1 cellular context compared by ENCODE assay signal in the genomic region with DNA sequence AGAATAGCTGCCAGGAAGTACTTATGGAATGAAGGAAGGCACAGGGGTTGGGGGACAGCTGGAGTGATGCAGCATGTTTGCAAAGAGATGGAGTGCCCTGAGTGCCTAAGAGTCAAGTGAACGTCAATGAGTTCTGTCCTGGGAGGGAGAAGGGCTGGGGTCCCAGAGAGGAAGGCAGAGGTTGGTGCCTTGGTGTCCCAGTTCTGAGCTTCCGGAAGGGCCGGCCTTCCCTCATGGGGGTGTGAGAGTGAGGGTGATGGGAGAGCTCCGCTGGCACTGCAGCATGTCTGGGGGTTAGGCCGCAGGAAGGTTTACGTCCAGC.
TF ChIP-seq lines count a peak whose summit lies in the region.

No MANE protein-coding gene starts in this region.

TF ChIP-seq in HepG2, 621 proteins besides CTCF, POLR2A, EP300 and RAD21 (continues in another document):
- no peak for TF ChIP-seq ZNF501 (CRISPR knock-in tag; IDR thresholded peaks at IDR 0.05)
- TF ChIP-seq FOXC1 (CRISPR knock-in tag; IDR thresholded peaks at IDR 0.05; ENCODE audit: borderline replicate concordance), result no peak
- 0 out of 2 replicates have a peak, but pooled peaks have one; percentile 24 for TF ChIP-seq ZNF550 (CRISPR knock-in tag; IDR thresholded peaks at IDR 0.05; ENCODE audit: borderline replicate concordance)
- TF ChIP-seq ZNF784 (CRISPR knock-in tag; IDR thresholded peaks at IDR 0.05; ENCODE audit: borderline replicate concordance), result no peak
- TF ChIP-seq ZNF619 (CRISPR knock-in tag; IDR thresholded peaks at IDR 0.05), result no peak
- TF ChIP-seq XBP1 (CRISPR knock-in tag; IDR thresholded peaks at IDR 0.05), result no peak
- no peak for TF ChIP-seq HNF4G (IDR thresholded peaks at IDR 0.05; ENCODE audit: borderline replicate concordance, low read depth, low read length)
- TF ChIP-seq HNF4G (CRISPR knock-in tag; IDR thresholded peaks at IDR 0.05; ENCODE audit: borderline replicate concordance, low read depth), result no peak
- 0 out of 2 replicates have a peak, but pooled peaks have one; percentile 21 for TF ChIP-seq ZFP41 (CRISPR knock-in tag; IDR thresholded peaks at IDR 0.05; ENCODE audit: borderline replicate concordance)
- TF ChIP-seq ZBTB7A (CRISPR knock-in tag; IDR thresholded peaks at IDR 0.05), result peak; percentile 13; the same call in 1 of the 2 replicates
- no peak for TF ChIP-seq GRHL1 (CRISPR knock-in tag; conservative IDR thresholded peaks at IDR 0.05)
- no peak for TF ChIP-seq ZFYVE20 (CRISPR knock-in tag; IDR thresholded peaks at IDR 0.05; ENCODE audit: borderline replicate concordance, low read depth)
- TF ChIP-seq, protein P1, sequence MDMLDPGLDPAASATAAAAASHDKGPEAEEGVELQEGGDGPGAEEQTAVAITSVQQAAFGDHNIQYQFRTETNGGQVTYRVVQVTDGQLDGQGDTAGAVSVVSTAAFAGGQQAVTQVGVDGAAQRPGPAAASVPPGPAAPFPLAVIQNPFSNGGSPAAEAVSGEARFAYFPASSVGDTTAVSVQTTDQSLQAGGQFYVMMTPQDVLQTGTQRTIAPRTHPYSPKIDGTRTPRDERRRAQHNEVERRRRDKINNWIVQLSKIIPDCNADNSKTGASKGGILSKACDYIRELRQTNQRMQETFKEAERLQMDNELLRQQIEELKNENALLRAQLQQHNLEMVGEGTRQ (IDR thresholded peaks at IDR 0.05; ENCODE audit: low read depth, low read length), result no peak
- TF ChIP-seq, protein P1 (CRISPR knock-in tag; IDR thresholded peaks at IDR 0.05; ENCODE audit: borderline replicate concordance), result no peak
- no peak for TF ChIP-seq ZNF710 (CRISPR knock-in tag; IDR thresholded peaks at IDR 0.05; ENCODE audit: borderline replicate concordance)
- no peak for TF ChIP-seq ZMYM4 (CRISPR knock-in tag; IDR thresholded peaks at IDR 0.05)
- TF ChIP-seq ZIK1 (CRISPR knock-in tag; IDR thresholded peaks at IDR 0.05; ENCODE audit: borderline replicate concordance, low read depth), result no peak
- TF ChIP-seq ZNF790 (CRISPR knock-in tag; IDR thresholded peaks at IDR 0.05; ENCODE audit: borderline replicate concordance), result 0 out of 2 replicates have a peak, but pooled peaks have one; percentile 4
- TF ChIP-seq ZZZ3 (CRISPR knock-in tag; IDR thresholded peaks at IDR 0.05; ENCODE audit: borderline replicate concordance), result 0 out of 2 replicates have a peak, but pooled peaks have one; percentile 2
- TF ChIP-seq, protein P2, sequence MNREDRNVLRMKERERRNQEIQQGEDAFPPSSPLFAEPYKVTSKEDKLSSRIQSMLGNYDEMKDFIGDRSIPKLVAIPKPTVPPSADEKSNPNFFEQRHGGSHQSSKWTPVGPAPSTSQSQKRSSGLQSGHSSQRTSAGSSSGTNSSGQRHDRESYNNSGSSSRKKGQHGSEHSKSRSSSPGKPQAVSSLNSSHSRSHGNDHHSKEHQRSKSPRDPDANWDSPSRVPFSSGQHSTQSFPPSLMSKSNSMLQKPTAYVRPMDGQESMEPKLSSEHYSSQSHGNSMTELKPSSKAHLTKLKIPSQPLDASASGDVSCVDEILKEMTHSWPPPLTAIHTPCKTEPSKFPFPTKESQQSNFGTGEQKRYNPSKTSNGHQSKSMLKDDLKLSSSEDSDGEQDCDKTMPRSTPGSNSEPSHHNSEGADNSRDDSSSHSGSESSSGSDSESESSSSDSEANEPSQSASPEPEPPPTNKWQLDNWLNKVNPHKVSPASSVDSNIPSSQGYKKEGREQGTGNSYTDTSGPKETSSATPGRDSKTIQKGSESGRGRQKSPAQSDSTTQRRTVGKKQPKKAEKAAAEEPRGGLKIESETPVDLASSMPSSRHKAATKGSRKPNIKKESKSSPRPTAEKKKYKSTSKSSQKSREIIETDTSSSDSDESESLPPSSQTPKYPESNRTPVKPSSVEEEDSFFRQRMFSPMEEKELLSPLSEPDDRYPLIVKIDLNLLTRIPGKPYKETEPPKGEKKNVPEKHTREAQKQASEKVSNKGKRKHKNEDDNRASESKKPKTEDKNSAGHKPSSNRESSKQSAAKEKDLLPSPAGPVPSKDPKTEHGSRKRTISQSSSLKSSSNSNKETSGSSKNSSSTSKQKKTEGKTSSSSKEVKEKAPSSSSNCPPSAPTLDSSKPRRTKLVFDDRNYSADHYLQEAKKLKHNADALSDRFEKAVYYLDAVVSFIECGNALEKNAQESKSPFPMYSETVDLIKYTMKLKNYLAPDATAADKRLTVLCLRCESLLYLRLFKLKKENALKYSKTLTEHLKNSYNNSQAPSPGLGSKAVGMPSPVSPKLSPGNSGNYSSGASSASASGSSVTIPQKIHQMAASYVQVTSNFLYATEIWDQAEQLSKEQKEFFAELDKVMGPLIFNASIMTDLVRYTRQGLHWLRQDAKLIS (CRISPR knock-in tag; IDR thresholded peaks at IDR 0.05), result no peak
- no peak for TF ChIP-seq FOSL2 (CRISPR knock-in tag; IDR thresholded peaks at IDR 0.05)
- no peak for TF ChIP-seq MBD4 (IDR thresholded peaks at IDR 0.05; ENCODE audit: borderline replicate concordance, low read length)
- TF ChIP-seq, protein P3, sequence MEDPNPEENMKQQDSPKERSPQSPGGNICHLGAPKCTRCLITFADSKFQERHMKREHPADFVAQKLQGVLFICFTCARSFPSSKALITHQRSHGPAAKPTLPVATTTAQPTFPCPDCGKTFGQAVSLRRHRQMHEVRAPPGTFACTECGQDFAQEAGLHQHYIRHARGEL (CRISPR knock-in tag; IDR thresholded peaks at IDR 0.05), result no peak
- no peak for TF ChIP-seq ZNF274 (CRISPR knock-in tag; IDR thresholded peaks at IDR 0.05)
- TF ChIP-seq, protein P4, sequence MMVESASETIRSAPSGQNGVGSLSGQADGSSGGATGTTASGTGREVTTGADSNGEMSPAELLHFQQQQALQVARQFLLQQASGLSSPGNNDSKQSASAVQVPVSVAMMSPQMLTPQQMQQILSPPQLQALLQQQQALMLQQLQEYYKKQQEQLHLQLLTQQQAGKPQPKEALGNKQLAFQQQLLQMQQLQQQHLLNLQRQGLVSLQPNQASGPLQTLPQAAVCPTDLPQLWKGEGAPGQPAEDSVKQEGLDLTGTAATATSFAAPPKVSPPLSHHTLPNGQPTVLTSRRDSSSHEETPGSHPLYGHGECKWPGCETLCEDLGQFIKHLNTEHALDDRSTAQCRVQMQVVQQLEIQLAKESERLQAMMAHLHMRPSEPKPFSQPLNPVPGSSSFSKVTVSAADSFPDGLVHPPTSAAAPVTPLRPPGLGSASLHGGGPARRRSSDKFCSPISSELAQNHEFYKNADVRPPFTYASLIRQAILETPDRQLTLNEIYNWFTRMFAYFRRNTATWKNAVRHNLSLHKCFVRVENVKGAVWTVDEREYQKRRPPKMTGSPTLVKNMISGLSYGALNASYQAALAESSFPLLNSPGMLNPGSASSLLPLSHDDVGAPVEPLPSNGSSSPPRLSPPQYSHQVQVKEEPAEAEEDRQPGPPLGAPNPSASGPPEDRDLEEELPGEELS (CRISPR knock-in tag; IDR thresholded peaks at IDR 0.05), result no peak
- TF ChIP-seq ZSCAN29 (CRISPR knock-in tag; conservative IDR thresholded peaks at IDR 0.05), result no peak
- no peak for TF ChIP-seq IRF2 (CRISPR knock-in tag; IDR thresholded peaks at IDR 0.05)
- TF ChIP-seq, protein P5, sequence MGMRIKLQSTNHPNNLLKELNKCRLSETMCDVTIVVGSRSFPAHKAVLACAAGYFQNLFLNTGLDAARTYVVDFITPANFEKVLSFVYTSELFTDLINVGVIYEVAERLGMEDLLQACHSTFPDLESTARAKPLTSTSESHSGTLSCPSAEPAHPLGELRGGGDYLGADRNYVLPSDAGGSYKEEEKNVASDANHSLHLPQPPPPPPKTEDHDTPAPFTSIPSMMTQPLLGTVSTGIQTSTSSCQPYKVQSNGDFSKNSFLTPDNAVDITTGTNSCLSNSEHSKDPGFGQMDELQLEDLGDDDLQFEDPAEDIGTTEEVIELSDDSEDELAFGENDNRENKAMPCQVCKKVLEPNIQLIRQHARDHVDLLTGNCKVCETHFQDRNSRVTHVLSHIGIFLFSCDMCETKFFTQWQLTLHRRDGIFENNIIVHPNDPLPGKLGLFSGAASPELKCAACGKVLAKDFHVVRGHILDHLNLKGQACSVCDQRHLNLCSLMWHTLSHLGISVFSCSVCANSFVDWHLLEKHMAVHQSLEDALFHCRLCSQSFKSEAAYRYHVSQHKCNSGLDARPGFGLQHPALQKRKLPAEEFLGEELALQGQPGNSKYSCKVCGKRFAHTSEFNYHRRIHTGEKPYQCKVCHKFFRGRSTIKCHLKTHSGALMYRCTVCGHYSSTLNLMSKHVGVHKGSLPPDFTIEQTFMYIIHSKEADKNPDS (CRISPR knock-in tag; IDR thresholded peaks at IDR 0.05), result 0 out of 2 replicates have a peak, but pooled peaks have one; percentile 37
- TF ChIP-seq ZBTB25 (CRISPR knock-in tag; IDR thresholded peaks at IDR 0.05), result no peak
- no peak for TF ChIP-seq MYNN (CRISPR knock-in tag; IDR thresholded peaks at IDR 0.05; ENCODE audit: low read depth)
- no peak for TF ChIP-seq ATF7 (IDR thresholded peaks at IDR 0.05)
- TF ChIP-seq ATF7 (CRISPR knock-in tag; IDR thresholded peaks at IDR 0.05), result no peak
- TF ChIP-seq NR1H2 (CRISPR knock-in tag; IDR thresholded peaks at IDR 0.05; ENCODE audit: borderline replicate concordance, low read depth), result no peak
- no peak for TF ChIP-seq KMT2B (CRISPR knock-in tag; IDR thresholded peaks at IDR 0.05)
- TF ChIP-seq ZNF263 (CRISPR knock-in tag; IDR thresholded peaks at IDR 0.05), result no peak
- no peak for TF ChIP-seq ZBTB37 (CRISPR knock-in tag; IDR thresholded peaks at IDR 0.05)
- TF ChIP-seq SRSF1 (optimal IDR thresholded peaks at IDR 0.05; ENCODE audit: low read depth, low read length), result no peak
- no peak for TF ChIP-seq ASH2L (IDR thresholded peaks at IDR 0.05; ENCODE audit: insufficient read length, low read depth, low read length)
- TF ChIP-seq TGIF2 (CRISPR knock-in tag; IDR thresholded peaks at IDR 0.05), result no peak
- no peak for TF ChIP-seq MTA3 (CRISPR knock-in tag; IDR thresholded peaks at IDR 0.05)
- 0 out of 2 replicates have a peak, but pooled peaks have one; percentile 4 for TF ChIP-seq NKX3-1 (CRISPR knock-in tag; IDR thresholded peaks at IDR 0.05)
